ENCODE assay signal across 10 cellular contexts in genomic region chr1:78060857-78061563, GRCh38. TPM values are rescaled to one million over a fixed set of nuclear protein-coding genes. Genes with fewer than 3 reads are reported as not detected.
DNase-seq lines count a peak whose midpoint lies in the region; ATAC-seq and TF ChIP-seq lines count a peak whose summit lies in the region.
"Had no signal": no experiment of that assay in that cellular context is flagged by ENCODE, and none has a peak within 500 bp of the region (broad histone marks: within the 10 kb centered on the region; RNA-seq: fewer than 3 reads in every experiment).

No MANE protein-coding gene starts in this region.

- TF ChIP-seq POLR2A in erythroblast (IDR thresholded peaks at IDR 0.05; ENCODE audit: low read length): no peak

- intact Hi-C loops in dorsolateral prefrontal cortex (cut with DNase I): no loop called here

- TF ChIP-seq CTCF in GM12874 (IDR thresholded peaks at IDR 0.05; ENCODE audit: insufficient read depth, low read depth, low read length) (peak; percentile 8; the same call in 1 of the 2 replicates), dorsolateral prefrontal cortex (IDR thresholded peaks at IDR 0.05 in 54 of 56, conservative IDR thresholded peaks at IDR 0.05 in 2 of 56; ENCODE audit: low read depth in 1 of 56, partially characterized antibody in 56 of 56) (no peak)

- H3K27me3 ChIP-seq in dorsolateral prefrontal cortex: no peaks in the 10 kb centered on the region
- H3K27me3 ChIP-seq: cardiac muscle cell had no signal

- ATAC-seq in GM21447 (IDR thresholded peaks at IDR 0.05; ENCODE audit: unreplicated experiment): peak; percentile 88
- peak; percentile 92 for ATAC-seq in HG03342 (IDR thresholded peaks at IDR 0.05; ENCODE audit: unreplicated experiment)
- ATAC-seq in esophagus mucosa: peak; percentile 88

- DNase-seq in GOT3 (lab: John Stamatoyannopoulos, UW): no peak
- no peak for DNase-seq in islet precursor cell
- no peak for DNase-seq in dorsolateral prefrontal cortex
- no peak for DNase-seq in erythroblast (lab: John Stamatoyannopoulos, UW)

- no peak overlapping the region for H3K4me3 ChIP-seq in dorsolateral prefrontal cortex
- H3K4me3 ChIP-seq: cardiac muscle cell had no signal

- no peak overlapping the region for H3K27ac ChIP-seq in dorsolateral prefrontal cortex
- H3K27ac ChIP-seq: cardiac muscle cell, parathyroid adenoma had no signal

RNA-seq across cellular contexts. Expression of gene GIPC2, which starts 15.2 kb away (rescaled TPM):
- 1.8 TPM for total RNA-seq in esophagus mucosa
- total RNA-seq in dorsolateral prefrontal cortex: 1 to 10 TPM in 38 of 120 experiments, under 1 TPM in 79, not detected in 3; 0.11 to 3.3 (median 0.74) TPM

RNA-seq across cellular contexts. Expression of gene DNAJB4, which starts 56.3 kb away (rescaled TPM):
- total RNA-seq in esophagus mucosa (11.3 TPM), dorsolateral prefrontal cortex (100 to 1,000 TPM in 14 of 120 experiments, 10 to 100 TPM in 106; 41.3 to 218 (median 75.1) TPM)
